Comparison of ENCODE assay signal across 1 cellular context in the genomic region with DNA sequence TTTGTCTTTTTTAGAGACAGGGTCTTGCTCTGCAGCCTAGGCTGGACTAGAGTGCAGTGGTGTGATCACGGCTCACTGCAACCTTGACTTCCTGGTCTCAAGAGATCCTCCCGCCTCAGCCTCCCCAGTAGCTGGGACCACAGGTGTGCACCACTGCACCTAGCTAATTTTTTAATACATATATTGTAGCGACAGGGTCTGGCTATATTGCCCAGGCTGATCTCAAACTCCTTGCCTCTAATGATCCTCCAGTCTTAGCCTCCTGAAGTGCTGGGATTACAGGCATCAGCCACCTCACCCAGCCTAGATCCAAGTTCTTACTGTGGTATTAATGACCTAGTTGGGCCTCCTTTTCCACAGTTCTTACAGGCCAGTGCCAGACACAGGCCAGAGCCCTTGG.
TF ChIP-seq lines count a peak whose summit lies in the region.

No MANE protein-coding gene starts in this region.

TF ChIP-seq in SK-N-SH treated with all-trans-retinoic acid at 6 μM for 48 hours, 23 proteins besides CTCF, POLR2A, EP300 and RAD21 (continued from another document):
- TF ChIP-seq, protein P1, sequence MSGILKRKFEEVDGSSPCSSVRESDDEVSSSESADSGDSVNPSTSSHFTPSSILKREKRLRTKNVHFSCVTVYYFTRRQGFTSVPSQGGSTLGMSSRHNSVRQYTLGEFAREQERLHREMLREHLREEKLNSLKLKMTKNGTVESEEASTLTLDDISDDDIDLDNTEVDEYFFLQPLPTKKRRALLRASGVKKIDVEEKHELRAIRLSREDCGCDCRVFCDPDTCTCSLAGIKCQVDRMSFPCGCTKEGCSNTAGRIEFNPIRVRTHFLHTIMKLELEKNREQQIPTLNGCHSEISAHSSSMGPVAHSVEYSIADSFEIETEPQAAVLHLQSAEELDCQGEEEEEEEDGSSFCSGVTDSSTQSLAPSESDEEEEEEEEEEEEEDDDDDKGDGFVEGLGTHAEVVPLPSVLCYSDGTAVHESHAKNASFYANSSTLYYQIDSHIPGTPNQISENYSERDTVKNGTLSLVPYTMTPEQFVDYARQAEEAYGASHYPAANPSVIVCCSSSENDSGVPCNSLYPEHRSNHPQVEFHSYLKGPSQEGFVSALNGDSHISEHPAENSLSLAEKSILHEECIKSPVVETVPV (CRISPR knock-in tag; IDR thresholded peaks at IDR 0.05), result no peak
- no peak for TF ChIP-seq OSR1 (CRISPR knock-in tag; IDR thresholded peaks at IDR 0.05)
TF ChIP-seq in SK-N-SH treated with all-trans-retinoic acid at 6 μM for 48 hours: peak in this region for 0.
